In the genomic region with DNA sequence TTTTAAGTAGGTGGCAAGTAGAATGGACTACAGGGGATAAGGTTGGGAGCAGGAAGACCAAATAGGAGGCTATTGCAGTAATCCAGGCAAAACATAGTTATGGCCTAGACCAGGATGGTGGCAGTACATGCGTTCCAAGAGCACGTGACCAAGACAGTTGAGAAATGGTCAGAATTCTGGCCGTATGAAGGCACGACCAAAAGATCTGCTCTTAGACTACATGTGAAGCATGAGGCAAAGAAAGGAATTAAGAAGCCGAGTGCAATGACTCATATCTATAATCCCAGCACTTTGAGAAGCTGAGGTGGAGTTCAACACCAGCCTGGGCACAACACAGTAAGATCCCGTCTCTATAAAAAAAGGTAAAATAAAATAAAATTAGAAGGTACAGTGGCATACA, we compare ENCODE assay signal across 23 cellular contexts.
A peak's percentile ranks its signal among the peaks of the same experiment; 100 is the strongest.
DNase-seq lines count a peak whose midpoint lies in the region; ATAC-seq and TF ChIP-seq lines count a peak whose summit lies in the region.
"Had no signal": no experiment of that assay in that cellular context is flagged by ENCODE, and none has a peak within 500 bp of the region (broad histone marks: within the 10 kb centered on the region; RNA-seq: fewer than 3 reads in every experiment).

No MANE protein-coding gene starts in this region.

- intact Hi-C loops in natural killer cell (cut with micrococcal nuclease), result loop anchor here (10.0 kb wide), 1 partner anchor 187 kb away; no protein-coding TSS in a partner anchor

- peaks cover 34% of the 10 kb centered on the region for H3K36me3 Mint-ChIP-seq in HFFc6 (ENCODE audit: low read depth)
- peaks cover 18% of the 10 kb centered on the region for H3K36me3 Mint-ChIP-seq in chondrocyte (ENCODE audit: low read depth)
- peaks cover 12% of the 10 kb centered on the region for H3K36me3 Mint-ChIP-seq in natural killer cell

- ATAC-seq in omental fat pad (ENCODE audit: low FRiP score) (no peak), natural killer cell (no peak)
- ATAC-seq: GM12878, PC-3 had no signal

- H3K4me1 Mint-ChIP-seq in HFFc6 (ENCODE audit: low read depth) (peaks cover 69% of the 10 kb centered on the region), chondrocyte (ENCODE audit: low read depth) (peaks cover 48% of the 10 kb centered on the region), natural killer cell (peaks cover 35 to 42% of the 10 kb centered on the region in 2 donors)

- TF ChIP-seq CTCF in HFFc6 (IDR thresholded peaks at IDR 0.05), result no peak
- no peak for TF ChIP-seq CTCF in chondrocyte (IDR thresholded peaks at IDR 0.05)
- TF ChIP-seq CTCF in retinal pigment epithelial cell (conservative IDR thresholded peaks at IDR 0.05; ENCODE audit: low read depth, low read length), result no peak
- no peak for TF ChIP-seq CTCF in omental fat pad (IDR thresholded peaks at IDR 0.05)
- TF ChIP-seq CTCF in natural killer cell (IDR thresholded peaks at IDR 0.05), result no peak

- H3K4me2 ChIP-seq in BLaER1 treated with 17β-estradiol and CSF1 and Interleukin-3, amounts not matched to agents 10 nM and 100 nM, result no peak overlapping the region
- H3K4me2 ChIP-seq: SK-N-SH had no signal

- H3K9me3 ChIP-seq in BLaER1 treated with 17β-estradiol and CSF1 and Interleukin-3, amounts not matched to agents 10 nM and 100 nM (replicated peaks in 1 of 11), result no peaks in the 10 kb centered on the region
- H3K9me3 ChIP-seq: SK-N-SH had no signal

- H3K36me3 ChIP-seq in BLaER1 treated with 17β-estradiol and CSF1 and Interleukin-3, amounts not matched to agents 10 nM and 100 nM, result peaks cover 40 to 71% (median 58%) of the 10 kb centered on the region in 11 experiments

- peaks cover 35 to 77% (median 62%) of the 10 kb centered on the region in 11 experiments for H4K20me1 ChIP-seq in BLaER1 treated with 17β-estradiol and CSF1 and Interleukin-3, amounts not matched to agents 10 nM and 100 nM

- no peak overlapping the region for H3K4me3 ChIP-seq in BLaER1 treated with 17β-estradiol and CSF1 and Interleukin-3, amounts not matched to agents 10 nM and 100 nM
- H3K4me3 ChIP-seq in retinal pigment epithelial cell (ENCODE audit: low read length), result no peak overlapping the region
- H3K4me3 ChIP-seq: GM12878 had no signal

- H3K9me3 Mint-ChIP-seq in HFFc6 (peaks cover 8% of the 10 kb centered on the region), chondrocyte (ENCODE audit: low read depth) (no peaks in the 10 kb centered on the region), natural killer cell (no peaks in the 10 kb centered on the region)
- H3K9me3 Mint-ChIP-seq: CD4-positive, CD25-positive, alpha-beta regulatory T cell had no signal

- no peak overlapping the region for H3K4me3 Mint-ChIP-seq in HFFc6
- H3K4me3 Mint-ChIP-seq in chondrocyte (ENCODE audit: unreplicated experiment), result no peak overlapping the region
- H3K4me3 Mint-ChIP-seq in natural killer cell, result no peak overlapping the region
- H3K4me3 Mint-ChIP-seq: CD4-positive, CD25-positive, alpha-beta regulatory T cell had no signal

- DNase-seq in HFFc6 (no peak), chondrocyte (ENCODE audit: low spot score) (no peak), retinal pigment epithelial cell (ENCODE audit: low read depth) (peak; percentile 55), GM19238 (ENCODE audit: insufficient read length, low spot score) (no peak), omental fat pad (ENCODE audit: low spot score) (no peak), NCI-H524 treated with DMSO at 0.1 percent for 48 hours (lab: John Stamatoyannopoulos, UW) (no peak), natural killer cell (no peak)
- DNase-seq: 8988T; ACHN; CD4-positive, CD25-positive, alpha-beta regulatory T cell; GDM1; KBM-7; NCI-H1105 treated with DMSO at 0.1 percent for 48 hours; NCI-H146; NCI-H1930; NCI-H2107; NCI-H526; NCI-H82; NK-92 treated with Interleukin-12 subunit alpha and Interleukin-12 subunit beta, amount 100 ng/mL, for 24 hours; PC-3; SK-N-SH had no signal

- H3K27me3 Mint-ChIP-seq in HFFc6 (ENCODE audit: insufficient read depth), result peaks cover 5% of the 10 kb centered on the region
- H3K27me3 Mint-ChIP-seq in chondrocyte (ENCODE audit: low read depth), result no peaks in the 10 kb centered on the region
- H3K27me3 Mint-ChIP-seq in natural killer cell (ENCODE audit: low read depth in 2 of 2), result no peaks in the 10 kb centered on the region
- H3K27me3 Mint-ChIP-seq: CD4-positive, CD25-positive, alpha-beta regulatory T cell had no signal

- H3K27ac ChIP-seq in BLaER1 treated with 17β-estradiol and CSF1 and Interleukin-3, amounts not matched to agents 10 nM and 100 nM, result peak overlapping the region in 6 of 11 experiments; percentile 2 to 100 (median 96); a peak in 7 of 22 replicates

- H3K27ac Mint-ChIP-seq in HFFc6, result peak overlapping the region; percentile 12
- peak overlapping the region; percentile 30 for H3K27ac Mint-ChIP-seq in chondrocyte (ENCODE audit: unreplicated experiment)
- H3K27ac Mint-ChIP-seq in natural killer cell, result no peak overlapping the region
- H3K27ac Mint-ChIP-seq: CD4-positive, CD25-positive, alpha-beta regulatory T cell had no signal

- H3K27me3 ChIP-seq in BLaER1 treated with 17β-estradiol and CSF1 and Interleukin-3, amounts not matched to agents 10 nM and 100 nM, result no peaks in the 10 kb centered on the region

- H3K4me1 ChIP-seq in BLaER1 treated with 17β-estradiol and CSF1 and Interleukin-3, amounts not matched to agents 10 nM and 100 nM, result peaks cover 36 to 52% (median 45%) of the 10 kb centered on the region in 10 experiments

- peak overlapping the region in 1 of 11 experiments; percentile 54; a peak in 2 of 22 replicates for H3K9ac ChIP-seq in BLaER1 treated with 17β-estradiol and CSF1 and Interleukin-3, amounts not matched to agents 10 nM and 100 nM
- H3K9ac ChIP-seq: SK-N-SH had no signal

Comparison
In these comparisons a context has a peak if more than half of its experiments do, and no peak if none do; other contexts are left out.
1. H3K27ac Mint-ChIP-seq: peak in HFFc6 (single experiment) and chondrocyte (single experiment); none in natural killer cell (0 of 2).